1 cellular context compared by ENCODE assay signal in genomic region chr21:41431788-41432548, GRCh38.
TF ChIP-seq lines count a peak whose summit lies in the region.

No MANE protein-coding gene starts in this region.

TF ChIP-seq in GM23338, 12 proteins besides CTCF, POLR2A, EP300 and RAD21 (continued from another document):
- TF ChIP-seq ZNF462 (CRISPR knock-in tag; IDR thresholded peaks at IDR 0.05) (no peak), POLR2AphosphoS5 (IDR thresholded peaks at IDR 0.05; ENCODE audit: low read depth) (no peak), EZH2 (IDR thresholded peaks at IDR 0.05; ENCODE audit: low read depth, unreplicated experiment) (no peak), ETS1 (IDR thresholded peaks at IDR 0.05) (no peak), ZNF114 (CRISPR knock-in tag; IDR thresholded peaks at IDR 0.05) (no peak)
TF ChIP-seq in GM23338: peak in this region for 0.
